1 cellular context compared by ENCODE assay signal in the genomic region with DNA sequence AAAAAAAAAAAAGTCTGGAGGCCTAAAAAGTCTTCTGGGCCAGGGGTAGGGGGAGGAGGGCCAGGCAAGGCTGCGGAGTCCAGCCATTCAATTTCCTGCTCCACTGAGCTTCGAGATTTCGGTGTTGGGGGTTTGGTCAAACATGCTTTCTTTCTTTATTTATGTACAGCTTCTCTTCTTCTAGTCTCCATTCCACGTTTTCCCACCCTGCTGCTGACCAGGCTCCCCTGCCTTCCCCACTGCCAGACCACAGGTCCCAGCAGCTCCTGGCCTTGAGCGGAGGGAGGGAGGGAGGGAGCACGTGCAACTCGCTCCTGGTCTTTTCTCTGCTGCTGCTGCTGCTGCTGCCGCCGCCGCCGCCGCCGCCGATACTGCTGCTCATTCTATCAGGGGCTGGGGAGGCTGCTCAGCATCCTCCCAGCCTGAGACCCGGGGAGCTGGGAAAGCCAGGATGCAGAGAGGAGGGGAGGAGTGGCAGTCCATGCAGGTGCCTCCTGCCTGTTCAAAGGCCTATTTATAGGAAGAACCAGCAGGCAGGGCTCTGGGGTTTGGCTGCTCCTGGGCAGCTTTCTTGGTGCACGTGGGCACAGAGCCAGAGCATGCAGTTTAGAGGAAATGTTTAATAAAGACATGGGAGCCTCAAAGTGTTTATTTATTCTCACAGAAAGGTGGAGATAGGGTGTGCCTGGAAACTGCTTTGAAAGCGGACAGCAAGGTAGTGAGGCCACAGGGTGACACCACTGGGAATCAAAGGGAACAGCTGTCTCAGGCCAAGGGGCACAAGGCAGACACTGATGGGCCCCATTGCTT.
TF ChIP-seq lines count a peak whose summit lies in the region.

No MANE protein-coding gene starts in this region.

TF ChIP-seq in HEK293, 187 proteins besides CTCF, POLR2A, EP300 and RAD21 (continued from another document and continues in another):
- no peak for TF ChIP-seq ZNF174 (tag by site-specific recombination; IDR thresholded peaks at IDR 0.05)
- TF ChIP-seq ZNF600 (tag by site-specific recombination; IDR thresholded peaks at IDR 0.05) = no peak
- no peak for TF ChIP-seq SCRT2 (tag by site-specific recombination; IDR thresholded peaks at IDR 0.05)
- TF ChIP-seq ZNF792 (tag by site-specific recombination; IDR thresholded peaks at IDR 0.05) = 0 out of 2 replicates have a peak, but pooled peaks have one; percentile 57
- TF ChIP-seq ZNF175 (tag by site-specific recombination; IDR thresholded peaks at IDR 0.05) = no peak
- no peak for TF ChIP-seq ZNF596 (tag by site-specific recombination; IDR thresholded peaks at IDR 0.05)
- TF ChIP-seq ZFP69B (tag by site-specific recombination; IDR thresholded peaks at IDR 0.05) = no peak; the same call in 1 of the 2 replicates
- no peak for TF ChIP-seq ZNF571 (tag by site-specific recombination; IDR thresholded peaks at IDR 0.05)
- TF ChIP-seq ZIC2 (tag by site-specific recombination; IDR thresholded peaks at IDR 0.05) = peak; percentile 88
- no peak for TF ChIP-seq ZNF311 (tag by site-specific recombination; IDR thresholded peaks at IDR 0.05; ENCODE audit: borderline replicate concordance)
- TF ChIP-seq, protein P1, sequence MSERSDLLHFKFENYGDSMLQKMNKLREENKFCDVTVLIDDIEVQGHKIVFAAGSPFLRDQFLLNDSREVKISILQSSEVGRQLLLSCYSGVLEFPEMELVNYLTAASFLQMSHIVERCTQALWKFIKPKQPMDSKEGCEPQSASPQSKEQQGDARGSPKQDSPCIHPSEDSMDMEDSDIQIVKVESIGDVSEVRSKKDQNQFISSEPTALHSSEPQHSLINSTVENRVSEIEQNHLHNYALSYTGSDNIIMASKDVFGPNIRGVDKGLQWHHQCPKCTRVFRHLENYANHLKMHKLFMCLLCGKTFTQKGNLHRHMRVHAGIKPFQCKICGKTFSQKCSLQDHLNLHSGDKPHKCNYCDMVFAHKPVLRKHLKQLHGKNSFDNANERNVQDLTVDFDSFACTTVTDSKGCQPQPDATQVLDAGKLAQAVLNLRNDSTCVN (tag by site-specific recombination; optimal IDR thresholded peaks at IDR 0.05) = no peak
- TF ChIP-seq, protein P2, sequence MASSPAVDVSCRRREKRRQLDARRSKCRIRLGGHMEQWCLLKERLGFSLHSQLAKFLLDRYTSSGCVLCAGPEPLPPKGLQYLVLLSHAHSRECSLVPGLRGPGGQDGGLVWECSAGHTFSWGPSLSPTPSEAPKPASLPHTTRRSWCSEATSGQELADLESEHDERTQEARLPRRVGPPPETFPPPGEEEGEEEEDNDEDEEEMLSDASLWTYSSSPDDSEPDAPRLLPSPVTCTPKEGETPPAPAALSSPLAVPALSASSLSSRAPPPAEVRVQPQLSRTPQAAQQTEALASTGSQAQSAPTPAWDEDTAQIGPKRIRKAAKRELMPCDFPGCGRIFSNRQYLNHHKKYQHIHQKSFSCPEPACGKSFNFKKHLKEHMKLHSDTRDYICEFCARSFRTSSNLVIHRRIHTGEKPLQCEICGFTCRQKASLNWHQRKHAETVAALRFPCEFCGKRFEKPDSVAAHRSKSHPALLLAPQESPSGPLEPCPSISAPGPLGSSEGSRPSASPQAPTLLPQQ (tag by site-specific recombination; IDR thresholded peaks at IDR 0.05) = peak; percentile 75
- TF ChIP-seq, protein P3, sequence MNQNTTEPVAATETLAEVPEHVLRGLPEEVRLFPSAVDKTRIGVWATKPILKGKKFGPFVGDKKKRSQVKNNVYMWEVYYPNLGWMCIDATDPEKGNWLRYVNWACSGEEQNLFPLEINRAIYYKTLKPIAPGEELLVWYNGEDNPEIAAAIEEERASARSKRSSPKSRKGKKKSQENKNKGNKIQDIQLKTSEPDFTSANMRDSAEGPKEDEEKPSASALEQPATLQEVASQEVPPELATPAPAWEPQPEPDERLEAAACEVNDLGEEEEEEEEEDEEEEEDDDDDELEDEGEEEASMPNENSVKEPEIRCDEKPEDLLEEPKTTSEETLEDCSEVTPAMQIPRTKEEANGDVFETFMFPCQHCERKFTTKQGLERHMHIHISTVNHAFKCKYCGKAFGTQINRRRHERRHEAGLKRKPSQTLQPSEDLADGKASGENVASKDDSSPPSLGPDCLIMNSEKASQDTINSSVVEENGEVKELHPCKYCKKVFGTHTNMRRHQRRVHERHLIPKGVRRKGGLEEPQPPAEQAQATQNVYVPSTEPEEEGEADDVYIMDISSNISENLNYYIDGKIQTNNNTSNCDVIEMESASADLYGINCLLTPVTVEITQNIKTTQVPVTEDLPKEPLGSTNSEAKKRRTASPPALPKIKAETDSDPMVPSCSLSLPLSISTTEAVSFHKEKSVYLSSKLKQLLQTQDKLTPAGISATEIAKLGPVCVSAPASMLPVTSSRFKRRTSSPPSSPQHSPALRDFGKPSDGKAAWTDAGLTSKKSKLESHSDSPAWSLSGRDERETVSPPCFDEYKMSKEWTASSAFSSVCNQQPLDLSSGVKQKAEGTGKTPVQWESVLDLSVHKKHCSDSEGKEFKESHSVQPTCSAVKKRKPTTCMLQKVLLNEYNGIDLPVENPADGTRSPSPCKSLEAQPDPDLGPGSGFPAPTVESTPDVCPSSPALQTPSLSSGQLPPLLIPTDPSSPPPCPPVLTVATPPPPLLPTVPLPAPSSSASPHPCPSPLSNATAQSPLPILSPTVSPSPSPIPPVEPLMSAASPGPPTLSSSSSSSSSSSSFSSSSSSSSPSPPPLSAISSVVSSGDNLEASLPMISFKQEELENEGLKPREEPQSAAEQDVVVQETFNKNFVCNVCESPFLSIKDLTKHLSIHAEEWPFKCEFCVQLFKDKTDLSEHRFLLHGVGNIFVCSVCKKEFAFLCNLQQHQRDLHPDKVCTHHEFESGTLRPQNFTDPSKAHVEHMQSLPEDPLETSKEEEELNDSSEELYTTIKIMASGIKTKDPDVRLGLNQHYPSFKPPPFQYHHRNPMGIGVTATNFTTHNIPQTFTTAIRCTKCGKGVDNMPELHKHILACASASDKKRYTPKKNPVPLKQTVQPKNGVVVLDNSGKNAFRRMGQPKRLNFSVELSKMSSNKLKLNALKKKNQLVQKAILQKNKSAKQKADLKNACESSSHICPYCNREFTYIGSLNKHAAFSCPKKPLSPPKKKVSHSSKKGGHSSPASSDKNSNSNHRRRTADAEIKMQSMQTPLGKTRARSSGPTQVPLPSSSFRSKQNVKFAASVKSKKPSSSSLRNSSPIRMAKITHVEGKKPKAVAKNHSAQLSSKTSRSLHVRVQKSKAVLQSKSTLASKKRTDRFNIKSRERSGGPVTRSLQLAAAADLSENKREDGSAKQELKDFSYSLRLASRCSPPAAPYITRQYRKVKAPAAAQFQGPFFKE (tag by site-specific recombination; IDR thresholded peaks at IDR 0.05; ENCODE audit: borderline replicate concordance) = no peak
- TF ChIP-seq FEZF1 (tag by site-specific recombination; IDR thresholded peaks at IDR 0.05) = peak; percentile 77
- TF ChIP-seq ZNF239 (tag by site-specific recombination; IDR thresholded peaks at IDR 0.05) = no peak
- no peak for TF ChIP-seq ZNF19 (tag by site-specific recombination; IDR thresholded peaks at IDR 0.05; ENCODE audit: low read depth)
- TF ChIP-seq ZNF585B (tag by site-specific recombination; IDR thresholded peaks at IDR 0.05) = no peak
- no peak for TF ChIP-seq GLI2 (tag by site-specific recombination; IDR thresholded peaks at IDR 0.05; ENCODE audit: borderline replicate concordance, low read depth)
- TF ChIP-seq GFI1B (tag by site-specific recombination; IDR thresholded peaks at IDR 0.05) = 0 out of 2 replicates have a peak, but pooled peaks have one; percentile 31
- no peak for TF ChIP-seq ZNF776 (tag by site-specific recombination; IDR thresholded peaks at IDR 0.05; ENCODE audit: borderline replicate concordance)
- 0 out of 2 replicates have a peak, but pooled peaks have one; percentile 44 for TF ChIP-seq ZNF561 (tag by site-specific recombination; IDR thresholded peaks at IDR 0.05; ENCODE audit: borderline replicate concordance)
- no peak for TF ChIP-seq KLF9 (tag by site-specific recombination; IDR thresholded peaks at IDR 0.05; ENCODE audit: low read depth)
- TF ChIP-seq GLIS1 (tag by site-specific recombination; IDR thresholded peaks at IDR 0.05) = peak; percentile 18; the same call in 1 of the 2 replicates
- 0 out of 2 replicates have a peak, but pooled peaks have one; percentile 18 for TF ChIP-seq ZNF777 (tag by site-specific recombination; IDR thresholded peaks at IDR 0.05; ENCODE audit: borderline replicate concordance)
- TF ChIP-seq, protein P4, sequence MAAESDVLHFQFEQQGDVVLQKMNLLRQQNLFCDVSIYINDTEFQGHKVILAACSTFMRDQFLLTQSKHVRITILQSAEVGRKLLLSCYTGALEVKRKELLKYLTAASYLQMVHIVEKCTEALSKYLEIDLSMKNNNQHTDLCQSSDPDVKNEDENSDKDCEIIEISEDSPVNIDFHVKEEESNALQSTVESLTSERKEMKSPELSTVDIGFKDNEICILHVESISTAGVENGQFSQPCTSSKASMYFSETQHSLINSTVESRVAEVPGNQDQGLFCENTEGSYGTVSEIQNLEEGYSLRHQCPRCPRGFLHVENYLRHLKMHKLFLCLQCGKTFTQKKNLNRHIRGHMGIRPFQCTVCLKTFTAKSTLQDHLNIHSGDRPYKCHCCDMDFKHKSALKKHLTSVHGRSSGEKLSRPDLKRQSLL (tag by site-specific recombination; IDR thresholded peaks at IDR 0.05) = no peak
- TF ChIP-seq ZNF146 (tag by site-specific recombination; IDR thresholded peaks at IDR 0.05) = no peak
- TF ChIP-seq, protein P5, sequence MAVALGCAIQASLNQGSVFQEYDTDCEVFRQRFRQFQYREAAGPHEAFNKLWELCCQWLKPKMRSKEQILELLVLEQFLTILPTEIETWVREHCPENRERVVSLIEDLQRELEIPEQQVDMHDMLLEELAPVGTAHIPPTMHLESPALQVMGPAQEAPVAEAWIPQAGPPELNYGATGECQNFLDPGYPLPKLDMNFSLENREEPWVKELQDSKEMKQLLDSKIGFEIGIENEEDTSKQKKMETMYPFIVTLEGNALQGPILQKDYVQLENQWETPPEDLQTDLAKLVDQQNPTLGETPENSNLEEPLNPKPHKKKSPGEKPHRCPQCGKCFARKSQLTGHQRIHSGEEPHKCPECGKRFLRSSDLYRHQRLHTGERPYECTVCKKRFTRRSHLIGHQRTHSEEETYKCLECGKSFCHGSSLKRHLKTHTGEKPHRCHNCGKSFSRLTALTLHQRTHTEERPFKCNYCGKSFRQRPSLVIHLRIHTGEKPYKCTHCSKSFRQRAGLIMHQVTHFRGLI (tag by site-specific recombination; IDR thresholded peaks at IDR 0.05) = no peak
- TF ChIP-seq, protein P6, sequence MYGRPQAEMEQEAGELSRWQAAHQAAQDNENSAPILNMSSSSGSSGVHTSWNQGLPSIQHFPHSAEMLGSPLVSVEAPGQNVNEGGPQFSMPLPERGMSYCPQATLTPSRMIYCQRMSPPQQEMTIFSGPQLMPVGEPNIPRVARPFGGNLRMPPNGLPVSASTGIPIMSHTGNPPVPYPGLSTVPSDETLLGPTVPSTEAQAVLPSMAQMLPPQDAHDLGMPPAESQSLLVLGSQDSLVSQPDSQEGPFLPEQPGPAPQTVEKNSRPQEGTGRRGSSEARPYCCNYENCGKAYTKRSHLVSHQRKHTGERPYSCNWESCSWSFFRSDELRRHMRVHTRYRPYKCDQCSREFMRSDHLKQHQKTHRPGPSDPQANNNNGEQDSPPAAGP (tag by site-specific recombination; IDR thresholded peaks at IDR 0.05) = peak; percentile 55; the same call in 1 of the 2 replicates
- TF ChIP-seq, protein P7, sequence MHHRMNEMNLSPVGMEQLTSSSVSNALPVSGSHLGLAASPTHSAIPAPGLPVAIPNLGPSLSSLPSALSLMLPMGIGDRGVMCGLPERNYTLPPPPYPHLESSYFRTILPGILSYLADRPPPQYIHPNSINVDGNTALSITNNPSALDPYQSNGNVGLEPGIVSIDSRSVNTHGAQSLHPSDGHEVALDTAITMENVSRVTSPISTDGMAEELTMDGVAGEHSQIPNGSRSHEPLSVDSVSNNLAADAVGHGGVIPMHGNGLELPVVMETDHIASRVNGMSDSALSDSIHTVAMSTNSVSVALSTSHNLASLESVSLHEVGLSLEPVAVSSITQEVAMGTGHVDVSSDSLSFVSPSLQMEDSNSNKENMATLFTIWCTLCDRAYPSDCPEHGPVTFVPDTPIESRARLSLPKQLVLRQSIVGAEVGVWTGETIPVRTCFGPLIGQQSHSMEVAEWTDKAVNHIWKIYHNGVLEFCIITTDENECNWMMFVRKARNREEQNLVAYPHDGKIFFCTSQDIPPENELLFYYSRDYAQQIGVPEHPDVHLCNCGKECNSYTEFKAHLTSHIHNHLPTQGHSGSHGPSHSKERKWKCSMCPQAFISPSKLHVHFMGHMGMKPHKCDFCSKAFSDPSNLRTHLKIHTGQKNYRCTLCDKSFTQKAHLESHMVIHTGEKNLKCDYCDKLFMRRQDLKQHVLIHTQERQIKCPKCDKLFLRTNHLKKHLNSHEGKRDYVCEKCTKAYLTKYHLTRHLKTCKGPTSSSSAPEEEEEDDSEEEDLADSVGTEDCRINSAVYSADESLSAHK (tag by site-specific recombination; IDR thresholded peaks at IDR 0.05) = peak; percentile 90
- no peak for TF ChIP-seq ZFP41 (tag by site-specific recombination; IDR thresholded peaks at IDR 0.05; ENCODE audit: borderline replicate concordance)
- TF ChIP-seq ZNF529 (tag by site-specific recombination; IDR thresholded peaks at IDR 0.05; ENCODE audit: insufficient replicate concordance) = no peak
- TF ChIP-seq, protein P8, sequence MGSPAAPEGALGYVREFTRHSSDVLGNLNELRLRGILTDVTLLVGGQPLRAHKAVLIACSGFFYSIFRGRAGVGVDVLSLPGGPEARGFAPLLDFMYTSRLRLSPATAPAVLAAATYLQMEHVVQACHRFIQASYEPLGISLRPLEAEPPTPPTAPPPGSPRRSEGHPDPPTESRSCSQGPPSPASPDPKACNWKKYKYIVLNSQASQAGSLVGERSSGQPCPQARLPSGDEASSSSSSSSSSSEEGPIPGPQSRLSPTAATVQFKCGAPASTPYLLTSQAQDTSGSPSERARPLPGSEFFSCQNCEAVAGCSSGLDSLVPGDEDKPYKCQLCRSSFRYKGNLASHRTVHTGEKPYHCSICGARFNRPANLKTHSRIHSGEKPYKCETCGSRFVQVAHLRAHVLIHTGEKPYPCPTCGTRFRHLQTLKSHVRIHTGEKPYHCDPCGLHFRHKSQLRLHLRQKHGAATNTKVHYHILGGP (tag by site-specific recombination; IDR thresholded peaks at IDR 0.05) = no peak
- TF ChIP-seq ZFHX2 (tag by site-specific recombination; conservative IDR thresholded peaks at IDR 0.05) = 0 out of 2 replicates have a peak, but pooled peaks have one; percentile 10
- TF ChIP-seq, protein P9, sequence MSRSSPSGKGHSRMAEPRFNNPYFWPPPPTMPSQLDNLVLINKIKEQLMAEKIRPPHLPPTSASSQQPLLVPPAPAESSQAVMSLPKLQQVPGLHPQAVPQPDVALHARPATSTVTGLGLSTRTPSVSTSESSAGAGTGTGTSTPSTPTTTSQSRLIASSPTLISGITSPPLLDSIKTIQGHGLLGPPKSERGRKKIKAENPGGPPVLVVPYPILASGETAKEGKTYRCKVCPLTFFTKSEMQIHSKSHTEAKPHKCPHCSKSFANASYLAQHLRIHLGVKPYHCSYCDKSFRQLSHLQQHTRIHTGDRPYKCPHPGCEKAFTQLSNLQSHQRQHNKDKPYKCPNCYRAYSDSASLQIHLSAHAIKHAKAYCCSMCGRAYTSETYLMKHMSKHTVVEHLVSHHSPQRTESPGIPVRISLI (tag by site-specific recombination; IDR thresholded peaks at IDR 0.05) = no peak
